9 cellular contexts compared by ENCODE assay signal in genomic region chr6:446418-447366, GRCh38. TPM values are rescaled to one million over a fixed set of nuclear protein-coding genes. Genes with fewer than 3 reads are reported as not detected.
DNase-seq lines count a peak whose midpoint lies in the region; ATAC-seq and TF ChIP-seq lines count a peak whose summit lies in the region.
"Had no signal": no experiment of that assay in that cellular context is flagged by ENCODE, and none has a peak within 500 bp of the region (broad histone marks: within the 10 kb centered on the region; RNA-seq: fewer than 3 reads in every experiment).

No MANE protein-coding gene starts in this region.

- peak overlapping the region in 3 of 4 donors; percentile 25 to 31 (median 25) for H3K4me3 ChIP-seq in Peyer's patch
- no peak overlapping the region for H3K4me3 ChIP-seq in mucosa of descending colon
- H3K4me3 ChIP-seq in gastrocnemius medialis, result no peak overlapping the region

- H3K9me3 ChIP-seq in Peyer's patch (no peaks in the 10 kb centered on the region), mucosa of descending colon (no peaks in the 10 kb centered on the region), gastrocnemius medialis (no peaks in the 10 kb centered on the region)
- H3K9me3 ChIP-seq: SK-N-SH had no signal

- H3K4me1 ChIP-seq in Peyer's patch (no peaks in the 10 kb centered on the region), mucosa of descending colon (ENCODE audit: low read depth) (no peaks in the 10 kb centered on the region), gastrocnemius medialis (no peaks in the 10 kb centered on the region)

- intact Hi-C loops in mucosa of descending colon (cut with DNase I, micrococcal nuclease), result no loop called here
- intact Hi-C loops in gastrocnemius medialis (cut with DNase I; ENCODE audit: low total_unique reads), result no loop called here

- no peaks in the 10 kb centered on the region for H3K27me3 ChIP-seq in Peyer's patch
- peaks cover 0 to 9% (median 7%) of the 10 kb centered on the region in 3 donors for H3K27me3 ChIP-seq in gastrocnemius medialis

- DNase-seq in Peyer's patch, result peak in 2 of 3 donors; percentile 68 to 83
- DNase-seq in activated T-cell treated with anti-CD3 and anti-CD28 coated beads for 48 hours (ENCODE audit: low read depth), result peak; percentile 94
- peak; percentile 29 to 73 (median 52) for DNase-seq in mucosa of descending colon
- DNase-seq in stimulated activated CD8-positive, alpha-beta memory T cell treated with anti-CD3 and anti-CD28 coated beads, Interleukin-7, amount 100 ng/mL, for 48 hours (ENCODE audit: extremely low read depth in 1 of 2, low read depth in 1 of 2), result peak; percentile 90 to 92
- no peak for DNase-seq in gastrocnemius medialis
- DNase-seq in GM03348 (ENCODE audit: low spot score), result no peak
- DNase-seq: SK-N-SH had no signal

- peak; percentile 72 for ATAC-seq in mucosa of descending colon
- ATAC-seq in GM18517 (IDR thresholded peaks at IDR 0.05; ENCODE audit: unreplicated experiment), result no peak
- ATAC-seq in HG03520 (IDR thresholded peaks at IDR 0.05; ENCODE audit: unreplicated experiment), result no peak
- ATAC-seq in gastrocnemius medialis, result no peak

- H3K27ac ChIP-seq in Peyer's patch (peak overlapping the region in 3 of 4 donors; percentile 17 to 58 (median 51)), gastrocnemius medialis (no peak overlapping the region)

- TF ChIP-seq CTCF in Peyer's patch (IDR thresholded peaks at IDR 0.05) (peak in 1 of 6 experiments; percentile 10), mucosa of descending colon (IDR thresholded peaks at IDR 0.05) (no peak), gastrocnemius medialis (IDR thresholded peaks at IDR 0.05 in 4 of 5, conservative IDR thresholded peaks at IDR 0.05 in 1 of 5) (no peak)

- in situ Hi-C loops in gastrocnemius medialis (cut with MboI; ENCODE audit: low sequenced_read_pairs in 4 of 4), result no loop called here

- H3K36me3 ChIP-seq in Peyer's patch (no peaks in the 10 kb centered on the region), mucosa of descending colon (ENCODE audit: low read depth) (no peaks in the 10 kb centered on the region), gastrocnemius medialis (no peaks in the 10 kb centered on the region)

- TF ChIP-seq POLR2A in Peyer's patch (IDR thresholded peaks at IDR 0.05) (no peak), gastrocnemius medialis (IDR thresholded peaks at IDR 0.05) (no peak)

RNA-seq across cellular contexts. Expression of gene IRF4, which starts 55.1 kb away (rescaled TPM):
- total RNA-seq in Peyer's patch (10 to 100 TPM in 1 of 4 donors, 1 to 10 TPM in 2, under 1 TPM in 1; 0.47 to 57.8 (median 6.9) TPM), mucosa of descending colon (10 to 100 TPM in 1 of 3 donors, 1 to 10 TPM in 2; 2.8 to 10.5 (median 4.5) TPM), gastrocnemius medialis (under 1 TPM in 3 of 4 donors, not detected in 1; 0.26 to 0.56 (median 0.31) TPM)

Comparison
In these comparisons a context has a peak if more than half of its experiments do, and no peak if none do; other contexts are left out.
1. DNase-seq: peak in Peyer's patch (2 of 3), activated T-cell treated with anti-CD3 and anti-CD28 coated beads for 48 hours (single experiment), mucosa of descending colon (3 of 3) and stimulated activated CD8-positive, alpha-beta memory T cell treated with anti-CD3 and anti-CD28 coated beads, Interleukin-7, amount 100 ng/mL, for 48 hours (2 of 2); none in gastrocnemius medialis (0 of 2) and GM03348 (single experiment).
2. H3K27ac ChIP-seq: peak in Peyer's patch (3 of 4); none in gastrocnemius medialis (0 of 4).
3. H3K4me3 ChIP-seq: peak in Peyer's patch (3 of 4); none in mucosa of descending colon (single experiment) and gastrocnemius medialis (0 of 4).